5 cellular contexts compared by ENCODE assay signal in the genomic region with DNA sequence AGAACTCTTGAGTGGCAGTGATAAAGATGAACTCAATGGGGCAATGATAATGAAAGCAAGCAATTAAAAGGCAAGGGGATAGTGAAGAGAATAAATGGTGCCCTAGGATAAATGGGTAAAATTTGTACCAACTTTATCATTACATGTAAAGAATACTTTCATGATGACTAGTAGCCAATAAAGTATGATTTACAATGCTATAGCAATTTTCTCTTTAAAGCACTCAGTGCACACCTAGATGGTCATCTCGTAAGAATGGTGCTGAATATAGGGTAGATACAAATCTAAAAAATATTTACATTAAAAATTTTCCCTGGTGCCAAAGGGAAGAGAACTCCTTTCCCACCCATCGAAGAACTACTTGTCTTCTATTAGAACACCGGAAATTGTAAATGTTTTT.
"Had no signal": no experiment of that assay in that cellular context is flagged by ENCODE, and none has a peak within 500 bp of the region (broad histone marks: within the 10 kb centered on the region; RNA-seq: fewer than 3 reads in every experiment).

No MANE protein-coding gene starts in this region.

- H3K4me3 ChIP-seq: GM23248, HAP-1 had no signal

- H3K9ac ChIP-seq: GM23248 had no signal

- H3K36me3 ChIP-seq: HAP-1 had no signal

- H3K27ac ChIP-seq: GM23248 had no signal

- H3K9me3 ChIP-seq: HAP-1 had no signal

- DNase-seq: GM23248, GOT3, H7, IMR-90 had no signal

- H2AFZ ChIP-seq: GM23248 had no signal
